In the genomic region with DNA sequence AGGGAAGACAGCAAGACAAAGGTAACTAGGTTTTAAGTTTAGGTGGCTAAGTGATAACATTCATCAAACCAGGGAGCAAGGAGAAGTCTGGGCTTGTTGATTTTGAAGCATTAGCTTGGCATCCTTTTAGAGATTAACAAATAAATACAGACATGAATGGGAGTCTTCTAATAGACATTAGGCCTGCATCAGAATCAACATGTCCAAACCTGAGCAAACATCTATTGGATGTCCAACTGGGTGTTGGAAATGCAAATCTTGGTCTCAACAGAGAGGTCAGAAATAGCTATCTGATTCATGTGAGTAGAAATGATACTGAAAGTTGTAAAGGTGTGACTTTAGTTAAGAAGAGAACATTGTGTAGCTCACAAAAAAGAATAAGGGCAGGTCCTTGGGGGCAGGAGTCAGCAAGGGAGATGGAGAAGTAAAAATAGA, we compare ENCODE assay signal across 13 cellular contexts.
DNase-seq lines count a peak whose midpoint lies in the region; ATAC-seq and FAIRE-seq lines count a peak whose summit lies in the region.
"Had no signal": no experiment of that assay in that cellular context is flagged by ENCODE, and none has a peak within 500 bp of the region (broad histone marks: within the 10 kb centered on the region; RNA-seq: fewer than 3 reads in every experiment).

No MANE protein-coding gene starts in this region.

- CTCF ChIA-PET in CD8-positive, alpha-beta memory T cell (lab: Charles Lee): no interaction called here

- H3K27me3 ChIP-seq in CD8-positive, alpha-beta memory T cell (ENCODE audit: insufficient read depth, low read length, poor library complexity, severe bottlenecking): no peaks in the 10 kb centered on the region
- H3K27me3 ChIP-seq: tibial artery had no signal

- no peaks in the 10 kb centered on the region for H3K36me3 ChIP-seq in CD8-positive, alpha-beta memory T cell (ENCODE audit: insufficient read depth, low read length)
- H3K36me3 ChIP-seq: tibial artery had no signal

- no peak overlapping the region for H3K4me3 Mint-ChIP-seq in CD8-positive, alpha-beta memory T cell
- H3K4me3 Mint-ChIP-seq: activated CD8-positive, alpha-beta memory T cell treated with anti-CD3 and anti-CD28 coated beads, Interleukin-2, amount 10 ng/mL, durations not matched to agents 7 days and 5 days; IgD-negative memory B cell had no signal

- no peaks in the 10 kb centered on the region for H3K36me3 Mint-ChIP-seq in CD8-positive, alpha-beta memory T cell
- H3K36me3 Mint-ChIP-seq: activated CD8-positive, alpha-beta memory T cell treated with anti-CD3 and anti-CD28 coated beads, Interleukin-2, amount 10 ng/mL, durations not matched to agents 7 days and 5 days had no signal

- H3K27ac Mint-ChIP-seq in CD8-positive, alpha-beta memory T cell: no peak overlapping the region
- H3K27ac Mint-ChIP-seq: activated CD8-positive, alpha-beta memory T cell treated with anti-CD3 and anti-CD28 coated beads, Interleukin-2, amount 10 ng/mL, durations not matched to agents 7 days and 5 days; IgD-negative memory B cell had no signal

- no peaks in the 10 kb centered on the region for H3K4me1 ChIP-seq in CD8-positive, alpha-beta memory T cell (ENCODE audit: insufficient read depth, low read length)

- FAIRE-seq in GM19239 (lab: Jason Lieb, UNC): peak; percentile 76
- FAIRE-seq: GM12891 had no signal

- no peak overlapping the region for H3K4me3 ChIP-seq in CD8-positive, alpha-beta memory T cell (ENCODE audit: low read length)
- H3K4me3 ChIP-seq: tibial artery had no signal

- H3K27ac ChIP-seq in CD8-positive, alpha-beta memory T cell (ENCODE audit: low read depth, low read length): no peak overlapping the region
- H3K27ac ChIP-seq: tibial artery had no signal

- no peaks in the 10 kb centered on the region for H3K27me3 Mint-ChIP-seq in CD8-positive, alpha-beta memory T cell
- H3K27me3 Mint-ChIP-seq: activated CD8-positive, alpha-beta memory T cell treated with anti-CD3 and anti-CD28 coated beads, Interleukin-2, amount 10 ng/mL, durations not matched to agents 7 days and 5 days; IgD-negative memory B cell had no signal

- no peaks in the 10 kb centered on the region for H3K9me3 ChIP-seq in CD8-positive, alpha-beta memory T cell (ENCODE audit: low read length)

- no peaks in the 10 kb centered on the region for H3K4me1 Mint-ChIP-seq in CD8-positive, alpha-beta memory T cell
- H3K4me1 Mint-ChIP-seq: activated CD8-positive, alpha-beta memory T cell treated with anti-CD3 and anti-CD28 coated beads, Interleukin-2, amount 10 ng/mL, durations not matched to agents 7 days and 5 days; IgD-negative memory B cell had no signal

- peaks cover 0 to 7% (median 4%) of the 10 kb centered on the region in 5 donors for H3K9me3 Mint-ChIP-seq in CD8-positive, alpha-beta memory T cell

- DNase-seq in GM19239 (ENCODE audit: insufficient read length, low spot score) (peak; percentile 16), GDM1 (lab: John Stamatoyannopoulos, UW) (no peak), HuH-7.5 (ENCODE audit: low spot score) (no peak), inferior parietal cortex (ENCODE audit: extremely low spot score) (no peak)
- DNase-seq in CD8-positive, alpha-beta memory T cell: no peak
- DNase-seq: activated CD8-positive, alpha-beta memory T cell treated with anti-CD3 and anti-CD28 coated beads, Interleukin-2, amount 10 ng/mL, durations not matched to agents 7 days and 5 days; effector CD4-positive, alpha-beta T cell; NCI-H2081 treated with DMSO at 0.1 percent for 48 hours; tibial artery had no signal

- POLR2A ChIA-PET in CD8-positive, alpha-beta memory T cell (lab: Charles Lee): no interaction called here

- ATAC-seq in HG02588 (IDR thresholded peaks at IDR 0.05; ENCODE audit: unreplicated experiment) (peak; percentile 98), HG03342 (IDR thresholded peaks at IDR 0.05; ENCODE audit: unreplicated experiment) (peak; percentile 98)
- ATAC-seq: activated CD8-positive, alpha-beta memory T cell treated with anti-CD3 and anti-CD28 coated beads, Interleukin-2, amount 10 ng/mL, durations not matched to agents 7 days and 5 days had no signal
